ENCODE assay signal across 13 cellular contexts in the genomic region with DNA sequence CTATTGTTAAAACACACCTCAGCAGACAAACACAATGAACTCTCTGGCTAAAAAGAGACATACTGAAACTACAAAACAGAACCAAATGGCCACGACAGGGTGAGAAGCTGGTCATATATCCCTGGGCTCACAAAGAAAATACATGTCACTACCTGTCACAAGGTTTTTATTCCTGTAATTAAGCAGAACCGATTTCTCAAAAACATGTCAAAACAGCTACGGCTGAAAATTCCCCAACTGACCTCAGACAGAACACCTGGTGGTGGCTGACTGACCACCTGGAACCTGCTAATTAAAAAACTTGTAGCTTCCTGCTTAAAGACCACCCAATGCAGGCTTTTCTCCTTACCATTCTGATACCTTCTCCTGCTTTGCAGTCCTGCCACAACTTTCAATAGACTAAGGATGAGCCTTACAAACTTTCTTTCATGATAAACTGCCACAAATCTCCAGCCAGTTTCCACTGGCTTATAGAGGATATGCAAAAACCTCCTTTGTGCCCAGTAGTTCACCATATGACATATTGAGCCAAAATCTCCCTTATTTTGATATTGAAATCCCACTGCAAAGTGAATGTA.
DNase-seq lines count a peak whose midpoint lies in the region; ATAC-seq and TF ChIP-seq lines count a peak whose summit lies in the region.
"Had no signal": no experiment of that assay in that cellular context is flagged by ENCODE, and none has a peak within 500 bp of the region (broad histone marks: within the 10 kb centered on the region; RNA-seq: fewer than 3 reads in every experiment).

No MANE protein-coding gene starts in this region.

- H3K4me1 ChIP-seq in OCI-LY7 (ENCODE audit: insufficient read depth, low read length, poor library complexity, severe bottlenecking): no peaks in the 10 kb centered on the region
- H3K4me1 ChIP-seq: BLaER1 treated with 17β-estradiol and CSF1 and Interleukin-3, amounts not matched to agents 10 nM and 100 nM; tibial nerve had no signal

- ATAC-seq in GM18517 (IDR thresholded peaks at IDR 0.05; ENCODE audit: unreplicated experiment): peak; percentile 89
- ATAC-seq in GM21447 (IDR thresholded peaks at IDR 0.05; ENCODE audit: unreplicated experiment): peak; percentile 88
- peak; percentile 84 for ATAC-seq in HG03060 (IDR thresholded peaks at IDR 0.05; ENCODE audit: low read depth, unreplicated experiment)
- ATAC-seq in left ventricle myocardium superior: no peak
- no peak for ATAC-seq in left lobe of liver
- ATAC-seq: T-helper 17 cell had no signal

- POLR2A ChIA-PET in OCI-LY7 (lab: Charles Lee): interaction anchor here (0.8 kb wide), 1 partner anchor 1101 kb away, joined by 3 read pairs; no protein-coding TSS in a partner anchor

- H3K9me2 ChIP-seq in OCI-LY7 (ENCODE audit: insufficient read depth, low read length): no peaks in the 10 kb centered on the region

- H3K4me3 ChIP-seq in OCI-LY7 (ENCODE audit: low read depth, low read length, poor library complexity, severe bottlenecking): no peak overlapping the region
- H3K4me3 ChIP-seq: BLaER1 treated with 17β-estradiol and CSF1 and Interleukin-3, amounts not matched to agents 10 nM and 100 nM; tibial nerve had no signal

- no peak overlapping the region for H2AFZ ChIP-seq in OCI-LY7 (ENCODE audit: low read length)

- H3K36me3 ChIP-seq in OCI-LY7 (ENCODE audit: insufficient read depth, low read length): no peaks in the 10 kb centered on the region
- H3K36me3 ChIP-seq: BLaER1 treated with 17β-estradiol and CSF1 and Interleukin-3, amounts not matched to agents 10 nM and 100 nM; tibial nerve had no signal

- peak overlapping the region; percentile 10; the same call in 1 of the 2 replicates for H3K4me2 ChIP-seq in OCI-LY7 (ENCODE audit: low read length)
- H3K4me2 ChIP-seq: BLaER1 treated with 17β-estradiol and CSF1 and Interleukin-3, amounts not matched to agents 10 nM and 100 nM had no signal

- H4K20me1 ChIP-seq in OCI-LY7 (ENCODE audit: insufficient read depth, low read length): no peaks in the 10 kb centered on the region
- H4K20me1 ChIP-seq: BLaER1 treated with 17β-estradiol and CSF1 and Interleukin-3, amounts not matched to agents 10 nM and 100 nM had no signal

- no peaks in the 10 kb centered on the region for H3K9me3 ChIP-seq in OCI-LY7 (ENCODE audit: low read length)
- H3K9me3 ChIP-seq: BLaER1 treated with 17β-estradiol and CSF1 and Interleukin-3, amounts not matched to agents 10 nM and 100 nM; tibial nerve had no signal

- no TSS peak for BruUV-seq in OCI-LY7 (replicated peaks; lab: Mats Ljungman, UMichigan)

- no peak for TF ChIP-seq CTCF in OCI-LY7 (conservative IDR thresholded peaks at IDR 0.05; ENCODE audit: low read length)

- CTCF ChIA-PET in OCI-LY7 (lab: Charles Lee; ENCODE audit: unreplicated experiment): no interaction called here

- DNase-seq in OCI-LY7 (ENCODE audit: low spot score) (peak; percentile 10), NOMO-1 (lab: John Stamatoyannopoulos, UW; ENCODE audit: unreplicated experiment in 2 of 2) (no peak), left ventricle myocardium superior (no peak), left lobe of liver (ENCODE audit: low spot score) (no peak)
- no peak for DNase-seq in central memory CD4-positive, alpha-beta T cell
- DNase-seq: activated CD8-positive, alpha-beta memory T cell treated with anti-CD3 and anti-CD28 coated beads, Interleukin-2, amount 50 U/mL, for 48 hours; NCI-H524; T-helper 17 cell had no signal

- no peaks in the 10 kb centered on the region for H3K79me2 ChIP-seq in OCI-LY7 (ENCODE audit: insufficient read depth, low read depth, low read length)

- intact Hi-C loops in OCI-LY7 (cut with micrococcal nuclease; ENCODE audit: unreplicated experiment): no loop called here
- intact Hi-C loops in left ventricle myocardium superior (cut with micrococcal nuclease): no loop called here

- peak overlapping the region; percentile 40 for H3K27ac ChIP-seq in OCI-LY7 (ENCODE audit: low read depth, low read length, poor library complexity, severe bottlenecking)
- H3K27ac ChIP-seq: BLaER1 treated with 17β-estradiol and CSF1 and Interleukin-3, amounts not matched to agents 10 nM and 100 nM; tibial nerve had no signal

Comparison
In these comparisons a context has a peak if more than half of its experiments do, and no peak if none do; other contexts are left out.
1. ATAC-seq: peak in GM18517 (single experiment), GM21447 (single experiment) and HG03060 (single experiment); none in left ventricle myocardium superior (single experiment) and left lobe of liver (single experiment).